Comparison of ENCODE assay signal across 1 cellular context in genomic region chr14:34003691-34004090, GRCh38.
TF ChIP-seq lines count a peak whose summit lies in the region.

No MANE protein-coding gene starts in this region.

TF ChIP-seq in K562, 482 proteins besides CTCF, POLR2A, EP300 and RAD21 (continued from another document and continues in another):
- TF ChIP-seq AFF1 (IDR thresholded peaks at IDR 0.05; ENCODE audit: low read depth in 1 of 2, partially characterized antibody in 2 of 2), result no peak
- TF ChIP-seq HMG20A (CRISPR knock-in tag; conservative IDR thresholded peaks at IDR 0.05), result no peak
- TF ChIP-seq, protein P1, sequence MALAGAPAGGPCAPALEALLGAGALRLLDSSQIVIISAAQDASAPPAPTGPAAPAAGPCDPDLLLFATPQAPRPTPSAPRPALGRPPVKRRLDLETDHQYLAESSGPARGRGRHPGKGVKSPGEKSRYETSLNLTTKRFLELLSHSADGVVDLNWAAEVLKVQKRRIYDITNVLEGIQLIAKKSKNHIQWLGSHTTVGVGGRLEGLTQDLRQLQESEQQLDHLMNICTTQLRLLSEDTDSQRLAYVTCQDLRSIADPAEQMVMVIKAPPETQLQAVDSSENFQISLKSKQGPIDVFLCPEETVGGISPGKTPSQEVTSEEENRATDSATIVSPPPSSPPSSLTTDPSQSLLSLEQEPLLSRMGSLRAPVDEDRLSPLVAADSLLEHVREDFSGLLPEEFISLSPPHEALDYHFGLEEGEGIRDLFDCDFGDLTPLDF (CRISPR knock-in tag; IDR thresholded peaks at IDR 0.05), result no peak
- no peak for TF ChIP-seq HOXB6 (CRISPR knock-in tag; IDR thresholded peaks at IDR 0.05; ENCODE audit: borderline replicate concordance)
- TF ChIP-seq, protein P2, sequence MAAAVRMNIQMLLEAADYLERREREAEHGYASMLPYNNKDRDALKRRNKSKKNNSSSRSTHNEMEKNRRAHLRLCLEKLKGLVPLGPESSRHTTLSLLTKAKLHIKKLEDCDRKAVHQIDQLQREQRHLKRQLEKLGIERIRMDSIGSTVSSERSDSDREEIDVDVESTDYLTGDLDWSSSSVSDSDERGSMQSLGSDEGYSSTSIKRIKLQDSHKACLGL (CRISPR knock-in tag; IDR thresholded peaks at IDR 0.05; ENCODE audit: borderline replicate concordance, poor library complexity, severe bottlenecking), result no peak
- TF ChIP-seq FOSL1 (tag; conservative IDR thresholded peaks at IDR 0.05), result peak; percentile 33; the same call in 1 of the 2 replicates
- no peak for TF ChIP-seq CREB1 (IDR thresholded peaks at IDR 0.05)
- no peak for TF ChIP-seq CREB1 (CRISPR knock-in tag; IDR thresholded peaks at IDR 0.05)
- TF ChIP-seq HMBOX1 (IDR thresholded peaks at IDR 0.05), result peak; percentile 80
- TF ChIP-seq ZNF263 (CRISPR knock-in tag; IDR thresholded peaks at IDR 0.05; ENCODE audit: borderline replicate concordance), result no peak
- no peak for TF ChIP-seq NBN (IDR thresholded peaks at IDR 0.05; ENCODE audit: low read depth)
- TF ChIP-seq ETV1 (tag; conservative IDR thresholded peaks at IDR 0.05; ENCODE audit: low read depth), result no peak
- no peak for TF ChIP-seq ARID4B (CRISPR knock-in tag; IDR thresholded peaks at IDR 0.05)
- no peak for TF ChIP-seq ZFP30 (CRISPR knock-in tag; IDR thresholded peaks at IDR 0.05; ENCODE audit: borderline replicate concordance)
- TF ChIP-seq, protein P3, sequence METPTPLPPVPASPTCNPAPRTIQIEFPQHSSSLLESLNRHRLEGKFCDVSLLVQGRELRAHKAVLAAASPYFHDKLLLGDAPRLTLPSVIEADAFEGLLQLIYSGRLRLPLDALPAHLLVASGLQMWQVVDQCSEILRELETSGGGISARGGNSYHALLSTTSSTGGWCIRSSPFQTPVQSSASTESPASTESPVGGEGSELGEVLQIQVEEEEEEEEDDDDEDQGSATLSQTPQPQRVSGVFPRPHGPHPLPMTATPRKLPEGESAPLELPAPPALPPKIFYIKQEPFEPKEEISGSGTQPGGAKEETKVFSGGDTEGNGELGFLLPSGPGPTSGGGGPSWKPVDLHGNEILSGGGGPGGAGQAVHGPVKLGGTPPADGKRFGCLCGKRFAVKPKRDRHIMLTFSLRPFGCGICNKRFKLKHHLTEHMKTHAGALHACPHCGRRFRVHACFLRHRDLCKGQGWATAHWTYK (CRISPR knock-in tag; IDR thresholded peaks at IDR 0.05), result no peak
- TF ChIP-seq CBFA2T3 (IDR thresholded peaks at IDR 0.05), result peak; percentile 54
- TF ChIP-seq TBP (optimal IDR thresholded peaks at IDR 0.05; ENCODE audit: low read depth, low read length), result no peak
- TF ChIP-seq FOXO4 (CRISPR knock-in tag; IDR thresholded peaks at IDR 0.05), result no peak
- TF ChIP-seq, protein P4, sequence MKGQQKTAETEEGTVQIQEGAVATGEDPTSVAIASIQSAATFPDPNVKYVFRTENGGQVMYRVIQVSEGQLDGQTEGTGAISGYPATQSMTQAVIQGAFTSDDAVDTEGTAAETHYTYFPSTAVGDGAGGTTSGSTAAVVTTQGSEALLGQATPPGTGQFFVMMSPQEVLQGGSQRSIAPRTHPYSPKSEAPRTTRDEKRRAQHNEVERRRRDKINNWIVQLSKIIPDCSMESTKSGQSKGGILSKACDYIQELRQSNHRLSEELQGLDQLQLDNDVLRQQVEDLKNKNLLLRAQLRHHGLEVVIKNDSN (CRISPR knock-in tag; IDR thresholded peaks at IDR 0.05), result no peak
- TF ChIP-seq CBFA2T2 (conservative IDR thresholded peaks at IDR 0.05), result 0 out of 2 replicates have a peak, but pooled peaks have one; percentile 9
- TF ChIP-seq, protein P5, sequence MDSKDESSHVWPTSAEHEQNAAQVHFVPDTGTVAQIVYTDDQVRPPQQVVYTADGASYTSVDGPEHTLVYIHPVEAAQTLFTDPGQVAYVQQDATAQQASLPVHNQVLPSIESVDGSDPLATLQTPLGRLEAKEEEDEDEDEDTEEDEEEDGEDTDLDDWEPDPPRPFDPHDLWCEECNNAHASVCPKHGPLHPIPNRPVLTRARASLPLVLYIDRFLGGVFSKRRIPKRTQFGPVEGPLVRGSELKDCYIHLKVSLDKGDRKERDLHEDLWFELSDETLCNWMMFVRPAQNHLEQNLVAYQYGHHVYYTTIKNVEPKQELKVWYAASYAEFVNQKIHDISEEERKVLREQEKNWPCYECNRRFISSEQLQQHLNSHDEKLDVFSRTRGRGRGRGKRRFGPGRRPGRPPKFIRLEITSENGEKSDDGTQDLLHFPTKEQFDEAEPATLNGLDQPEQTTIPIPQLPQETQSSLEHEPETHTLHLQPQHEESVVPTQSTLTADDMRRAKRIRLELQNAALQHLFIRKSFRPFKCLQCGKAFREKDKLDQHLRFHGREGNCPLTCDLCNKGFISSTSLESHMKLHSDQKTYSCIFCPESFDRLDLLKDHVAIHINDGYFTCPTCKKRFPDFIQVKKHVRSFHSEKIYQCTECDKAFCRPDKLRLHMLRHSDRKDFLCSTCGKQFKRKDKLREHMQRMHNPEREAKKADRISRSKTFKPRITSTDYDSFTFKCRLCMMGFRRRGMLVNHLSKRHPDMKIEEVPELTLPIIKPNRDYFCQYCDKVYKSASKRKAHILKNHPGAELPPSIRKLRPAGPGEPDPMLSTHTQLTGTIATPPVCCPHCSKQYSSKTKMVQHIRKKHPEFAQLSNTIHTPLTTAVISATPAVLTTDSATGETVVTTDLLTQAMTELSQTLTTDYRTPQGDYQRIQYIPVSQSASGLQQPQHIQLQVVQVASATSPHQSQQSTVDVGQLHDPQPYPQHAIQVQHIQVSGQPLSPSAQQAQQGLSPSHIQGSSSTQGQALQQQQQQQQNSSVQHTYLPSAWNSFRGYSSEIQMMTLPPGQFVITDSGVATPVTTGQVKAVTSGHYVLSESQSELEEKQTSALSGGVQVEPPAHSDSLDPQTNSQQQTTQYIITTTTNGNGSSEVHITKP (IDR thresholded peaks at IDR 0.05; ENCODE audit: partially characterized antibody), result no peak
- no peak for TF ChIP-seq STAT5B (CRISPR knock-in tag; IDR thresholded peaks at IDR 0.05)
- TF ChIP-seq, protein P6, sequence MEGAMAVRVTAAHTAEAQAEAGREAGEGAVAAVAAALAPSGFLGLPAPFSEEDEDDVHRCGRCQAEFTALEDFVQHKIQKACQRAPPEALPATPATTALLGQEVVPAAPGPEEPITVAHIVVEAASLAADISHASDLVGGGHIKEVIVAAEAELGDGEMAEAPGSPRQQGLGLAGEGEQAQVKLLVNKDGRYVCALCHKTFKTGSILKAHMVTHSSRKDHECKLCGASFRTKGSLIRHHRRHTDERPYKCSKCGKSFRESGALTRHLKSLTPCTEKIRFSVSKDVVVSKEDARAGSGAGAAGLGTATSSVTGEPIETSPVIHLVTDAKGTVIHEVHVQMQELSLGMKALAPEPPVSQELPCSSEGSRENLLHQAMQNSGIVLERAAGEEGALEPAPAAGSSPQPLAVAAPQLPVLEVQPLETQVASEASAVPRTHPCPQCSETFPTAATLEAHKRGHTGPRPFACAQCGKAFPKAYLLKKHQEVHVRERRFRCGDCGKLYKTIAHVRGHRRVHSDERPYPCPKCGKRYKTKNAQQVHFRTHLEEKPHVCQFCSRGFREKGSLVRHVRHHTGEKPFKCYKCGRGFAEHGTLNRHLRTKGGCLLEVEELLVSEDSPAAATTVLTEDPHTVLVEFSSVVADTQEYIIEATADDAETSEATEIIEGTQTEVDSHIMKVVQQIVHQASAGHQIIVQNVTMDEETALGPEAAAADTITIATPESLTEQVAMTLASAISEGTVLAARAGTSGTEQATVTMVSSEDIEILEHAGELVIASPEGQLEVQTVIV (CRISPR knock-in tag; IDR thresholded peaks at IDR 0.05; ENCODE audit: borderline replicate concordance), result no peak
- no peak for TF ChIP-seq RB1 (IDR thresholded peaks at IDR 0.05; ENCODE audit: low read depth)
